13 cellular contexts compared by ENCODE assay signal in the genomic region with DNA sequence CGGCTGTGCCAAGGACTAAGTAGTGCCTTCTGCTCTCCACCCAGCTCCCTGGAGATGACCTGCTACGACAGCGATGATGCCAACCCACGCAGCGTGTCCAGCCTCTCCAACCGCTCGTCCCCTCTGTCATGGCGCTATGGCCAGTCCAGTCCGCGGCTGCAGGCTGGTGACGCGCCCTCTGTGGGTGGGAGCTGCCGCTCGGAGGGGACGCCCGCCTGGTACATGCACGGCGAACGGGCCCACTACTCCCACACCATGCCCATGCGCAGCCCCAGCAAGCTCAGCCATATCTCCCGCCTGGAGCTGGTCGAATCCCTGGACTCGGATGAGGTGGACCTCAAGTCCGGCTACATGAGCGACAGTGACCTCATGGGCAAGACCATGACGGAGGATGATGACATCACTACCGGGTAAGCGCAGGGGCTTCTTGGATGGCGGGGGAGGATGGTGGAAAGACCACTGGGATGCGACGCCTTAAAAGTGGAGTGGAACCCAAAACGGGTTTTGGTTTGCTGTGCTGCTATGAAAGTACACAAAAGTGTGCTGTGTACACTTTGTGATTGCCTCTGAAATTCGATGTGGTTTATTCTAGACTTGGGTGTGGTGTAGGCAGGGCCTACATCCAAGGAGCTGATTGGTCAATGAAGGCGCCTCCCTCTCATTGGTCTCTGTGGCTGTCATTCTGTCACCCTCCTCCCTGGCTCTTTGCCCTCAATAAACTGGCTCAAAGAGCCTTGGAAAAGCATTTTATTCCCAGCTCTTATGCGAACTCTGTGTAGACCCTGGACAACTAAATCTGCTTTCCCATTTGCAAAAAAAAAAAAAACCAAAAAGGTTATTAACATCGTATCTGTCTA.
DNase-seq lines count a peak whose midpoint lies in the region; ATAC-seq and TF ChIP-seq lines count a peak whose summit lies in the region.
"Had no signal": no experiment of that assay in that cellular context is flagged by ENCODE, and none has a peak within 500 bp of the region (broad histone marks: within the 10 kb centered on the region; RNA-seq: fewer than 3 reads in every experiment).

No MANE protein-coding gene starts in this region.

- no peaks in the 10 kb centered on the region for H3K27me3 ChIP-seq in BLaER1 treated with 17β-estradiol and CSF1 and Interleukin-3, amounts not matched to agents 10 nM and 100 nM
- H3K27me3 ChIP-seq in Panc1 (ENCODE audit: control insufficient read depth, insufficient read depth, low read length): no peaks in the 10 kb centered on the region
- H3K27me3 ChIP-seq in gastrocnemius medialis: no peaks in the 10 kb centered on the region

- H3K36me3 ChIP-seq in BLaER1 treated with 17β-estradiol and CSF1 and Interleukin-3, amounts not matched to agents 10 nM and 100 nM: peaks cover 15 to 82% (median 70%) of the 10 kb centered on the region in 11 experiments
- H3K36me3 ChIP-seq in Panc1 (ENCODE audit: control insufficient read depth, insufficient read depth, low read length) (no peaks in the 10 kb centered on the region), gastrocnemius medialis (no peaks in the 10 kb centered on the region)

- H3K9me3 ChIP-seq in BLaER1 treated with 17β-estradiol and CSF1 and Interleukin-3, amounts not matched to agents 10 nM and 100 nM (replicated peaks in 1 of 11): peaks cover 0 to 10% (median 5%) of the 10 kb centered on the region in 11 experiments; a peak in 7 of 22 replicates
- H3K9me3 ChIP-seq in Panc1 (ENCODE audit: control insufficient read depth, insufficient read depth, low read depth, low read length) (no peaks in the 10 kb centered on the region), gastrocnemius medialis (no peaks in the 10 kb centered on the region)

- H3K9me3 Mint-ChIP-seq in glutamatergic neuron (ENCODE audit: unreplicated experiment) (peaks cover 20% of the 10 kb centered on the region), T-cell (no peaks in the 10 kb centered on the region)
- H3K9me3 Mint-ChIP-seq in activated CD8-positive, alpha-beta memory T cell treated with anti-CD3 and anti-CD28 coated beads, Interleukin-2, amount 10 ng/mL, durations not matched to agents 7 days and 5 days (ENCODE audit: low read depth): no peaks in the 10 kb centered on the region
- H3K9me3 Mint-ChIP-seq: CD4-positive, CD25-positive, alpha-beta regulatory T cell had no signal

- no peak for TF ChIP-seq POLR2A in gastrocnemius medialis (IDR thresholded peaks at IDR 0.05)

- H4K20me1 ChIP-seq in BLaER1 treated with 17β-estradiol and CSF1 and Interleukin-3, amounts not matched to agents 10 nM and 100 nM: peaks cover 0 to 68% (median 24%) of the 10 kb centered on the region in 11 experiments; a peak in 16 of 22 replicates

- peak overlapping the region in 9 of 11 experiments; percentile 63 to 88 (median 83); a peak in 17 of 22 replicates for H3K27ac ChIP-seq in BLaER1 treated with 17β-estradiol and CSF1 and Interleukin-3, amounts not matched to agents 10 nM and 100 nM
- H3K27ac ChIP-seq in Panc1 (ENCODE audit: low read length): peak overlapping the region; percentile 81; the same call in 1 of the 2 replicates
- peak overlapping the region; percentile 81 to 85 (median 83) for H3K27ac ChIP-seq in gastrocnemius medialis

- CTCF ChIA-PET in Panc1 (lab: Charles Lee): interaction anchor here (0.6 to 0.7 kb wide), 3 partner anchors 18 to 48 kb away, joined by 4 to 5 read pairs (median 4); no protein-coding TSS in a partner anchor
- CTCF ChIA-PET in activated CD8-positive, alpha-beta memory T cell treated with anti-CD3 and anti-CD28 coated beads, Interleukin-2, amount 10 ng/mL, durations not matched to agents 7 days and 5 days (lab: Charles Lee): interaction anchor here (0.6 to 1.5 kb wide), 3 partner anchors 14 to 159 kb away, joined by 3 to 4 read pairs (median 4); no protein-coding TSS in a partner anchor
- CTCF ChIA-PET in T-cell (lab: Charles Lee): no interaction called here

- ATAC-seq in Panc1 (no peak), gastrocnemius medialis (no peak), GM18511 (IDR thresholded peaks at IDR 0.05; ENCODE audit: unreplicated experiment) (no peak), T-cell (replicated peaks in 1 of 4) (no peak)
- ATAC-seq in activated CD8-positive, alpha-beta memory T cell treated with anti-CD3 and anti-CD28 coated beads, Interleukin-2, amount 10 ng/mL, durations not matched to agents 7 days and 5 days: no peak

- H3K36me3 Mint-ChIP-seq in glutamatergic neuron (ENCODE audit: unreplicated experiment): peaks cover 5% of the 10 kb centered on the region
- H3K36me3 Mint-ChIP-seq in activated CD8-positive, alpha-beta memory T cell treated with anti-CD3 and anti-CD28 coated beads, Interleukin-2, amount 10 ng/mL, durations not matched to agents 7 days and 5 days: no peaks in the 10 kb centered on the region
- H3K36me3 Mint-ChIP-seq in T-cell: peaks cover 7% of the 10 kb centered on the region

- peak overlapping the region in 9 of 11 experiments; percentile 19 to 69 (median 54); a peak in 10 of 22 replicates for H3K9ac ChIP-seq in BLaER1 treated with 17β-estradiol and CSF1 and Interleukin-3, amounts not matched to agents 10 nM and 100 nM

- no TSS peak for BruUV-seq in Panc1 (replicated peaks; lab: Mats Ljungman, UMichigan)

- no peak for DNase-seq in Panc1 (ENCODE audit: low read depth, low spot score)
- DNase-seq in glutamatergic neuron: no peak
- peak in 1 of 2 donors; percentile 6 for DNase-seq in gastrocnemius medialis
- no peak for DNase-seq in activated CD8-positive, alpha-beta memory T cell treated with anti-CD3 and anti-CD28 coated beads, Interleukin-2, amount 10 ng/mL, durations not matched to agents 7 days and 5 days
- no peak for DNase-seq in T-cell
- DNase-seq in ACHN: no peak
- DNase-seq: CD4-positive, CD25-positive, alpha-beta regulatory T cell; NCI-H1092 treated with DMSO at 0.1 percent for 48 hours; NCI-H526; SHP77 treated with DMSO at 0.1 percent for 48 hours had no signal

- POLR2A ChIA-PET in Panc1 (lab: Charles Lee): no interaction called here
- POLR2A ChIA-PET in T-cell (lab: Charles Lee): no interaction called here

- peaks cover 81 to 100% (median 95%) of the 10 kb centered on the region in 10 experiments for H3K4me1 ChIP-seq in BLaER1 treated with 17β-estradiol and CSF1 and Interleukin-3, amounts not matched to agents 10 nM and 100 nM
- H3K4me1 ChIP-seq in Panc1 (ENCODE audit: control insufficient read depth, insufficient read depth, low read length): peaks cover 62% of the 10 kb centered on the region
- H3K4me1 ChIP-seq in gastrocnemius medialis: peaks cover 57 to 71% of the 10 kb centered on the region in 2 donors

- peak overlapping the region; percentile 0 for H3K4me3 Mint-ChIP-seq in glutamatergic neuron (ENCODE audit: unreplicated experiment)
- no peak overlapping the region for H3K4me3 Mint-ChIP-seq in activated CD8-positive, alpha-beta memory T cell treated with anti-CD3 and anti-CD28 coated beads, Interleukin-2, amount 10 ng/mL, durations not matched to agents 7 days and 5 days
- no peak overlapping the region for H3K4me3 Mint-ChIP-seq in T-cell
- H3K4me3 Mint-ChIP-seq: CD4-positive, CD25-positive, alpha-beta regulatory T cell had no signal

- H3K4me3 ChIP-seq in BLaER1 treated with 17β-estradiol and CSF1 and Interleukin-3, amounts not matched to agents 10 nM and 100 nM: peak overlapping the region in 2 of 10 experiments; percentile 10 to 17; a peak in 1 of 20 replicates
- H3K4me3 ChIP-seq in Panc1 (ENCODE audit: low read depth in 2 of 2, low read length in 2 of 2) (no peak overlapping the region), gastrocnemius medialis (no peak overlapping the region)
- H3K4me3 ChIP-seq: skin epidermis had no signal

- intact Hi-C loops in Panc1 (cut with micrococcal nuclease; ENCODE audit: unreplicated experiment): no loop called here
- intact Hi-C loops in gastrocnemius medialis (cut with DNase I; ENCODE audit: low total_unique reads): no loop called here

- H3K4me1 Mint-ChIP-seq in glutamatergic neuron (ENCODE audit: low read depth, unreplicated experiment) (peaks cover 44% of the 10 kb centered on the region), T-cell (no peaks in the 10 kb centered on the region)
- peaks cover 7% of the 10 kb centered on the region for H3K4me1 Mint-ChIP-seq in activated CD8-positive, alpha-beta memory T cell treated with anti-CD3 and anti-CD28 coated beads, Interleukin-2, amount 10 ng/mL, durations not matched to agents 7 days and 5 days
- H3K4me1 Mint-ChIP-seq: CD4-positive, CD25-positive, alpha-beta regulatory T cell had no signal

- H3K27ac Mint-ChIP-seq in glutamatergic neuron (ENCODE audit: unreplicated experiment): peak overlapping the region; percentile 34
- no peak overlapping the region for H3K27ac Mint-ChIP-seq in activated CD8-positive, alpha-beta memory T cell treated with anti-CD3 and anti-CD28 coated beads, Interleukin-2, amount 10 ng/mL, durations not matched to agents 7 days and 5 days
- H3K27ac Mint-ChIP-seq in T-cell: no peak overlapping the region
- H3K27ac Mint-ChIP-seq: CD4-positive, CD25-positive, alpha-beta regulatory T cell had no signal

- no peak for TF ChIP-seq CTCF in Panc1 (IDR thresholded peaks at IDR 0.05)
- TF ChIP-seq CTCF in glutamatergic neuron (IDR thresholded peaks at IDR 0.05; ENCODE audit: partially characterized antibody, unreplicated experiment): no peak
- no peak for TF ChIP-seq CTCF in gastrocnemius medialis (IDR thresholded peaks at IDR 0.05 in 4 of 5, conservative IDR thresholded peaks at IDR 0.05 in 1 of 5)

- H3K4me2 ChIP-seq in BLaER1 treated with 17β-estradiol and CSF1 and Interleukin-3, amounts not matched to agents 10 nM and 100 nM: peak overlapping the region; percentile 87 to 98 (median 94)

- in situ Hi-C loops in Panc1 (cut with HindIII; ENCODE audit: low pct_unique_long_range_greater_than_20kb, low sequenced_read_pairs): loop anchor here (5.0 to 10.0 kb wide), 2 partner anchors 34 to 56 kb away; no protein-coding TSS in a partner anchor
- in situ Hi-C loops in gastrocnemius medialis (cut with MboI; ENCODE audit: low sequenced_read_pairs in 4 of 4): loop anchor here in 1 of 4 donors (10.0 kb wide), 1 partner anchor 66 kb away; no protein-coding TSS in a partner anchor
- in situ Hi-C loops in ACHN (cut with HindIII; ENCODE audit: low pct_ligation_motif_present, low pct_unique_long_range_greater_than_20kb, low sequenced_read_pairs): no loop called here

- H3K27me3 Mint-ChIP-seq in glutamatergic neuron (ENCODE audit: unreplicated experiment): peaks cover 12% of the 10 kb centered on the region
- peaks cover 10% of the 10 kb centered on the region for H3K27me3 Mint-ChIP-seq in activated CD8-positive, alpha-beta memory T cell treated with anti-CD3 and anti-CD28 coated beads, Interleukin-2, amount 10 ng/mL, durations not matched to agents 7 days and 5 days
- no peaks in the 10 kb centered on the region for H3K27me3 Mint-ChIP-seq in T-cell
- H3K27me3 Mint-ChIP-seq: CD4-positive, CD25-positive, alpha-beta regulatory T cell had no signal

Comparison
In these comparisons a context has a peak if more than half of its experiments do, and no peak if none do; other contexts are left out.
1. CTCF ChIA-PET loops: an anchor here in Panc1 (0.6 to 0.7 kb wide) and activated CD8-positive, alpha-beta memory T cell treated with anti-CD3 and anti-CD28 coated beads, Interleukin-2, amount 10 ng/mL, durations not matched to agents 7 days and 5 days (0.6 to 1.5 kb wide); none called in T-cell.